Comparison of ENCODE assay signal across 1 cellular context in genomic region chr17:80660527-80661198, GRCh38.
TF ChIP-seq lines count a peak whose summit lies in the region.

No MANE protein-coding gene starts in this region.

TF ChIP-seq in H1, 55 proteins besides CTCF, POLR2A, EP300 and RAD21:
- no peak for TF ChIP-seq JUND (IDR thresholded peaks at IDR 0.05; ENCODE audit: low read length)
- no peak for TF ChIP-seq SUZ12 (IDR thresholded peaks at IDR 0.05; ENCODE audit: low read length)
- TF ChIP-seq FOSL1 (IDR thresholded peaks at IDR 0.05; ENCODE audit: insufficient read depth, low read depth, low read length): no peak
- no peak for TF ChIP-seq POU5F1 (IDR thresholded peaks at IDR 0.05; ENCODE audit: low read depth, low read length)
- no peak for TF ChIP-seq POLR2AphosphoS5 (IDR thresholded peaks at IDR 0.05; ENCODE audit: low read depth, low read length)
- no peak for TF ChIP-seq GTF2F1 (IDR thresholded peaks at IDR 0.05; ENCODE audit: borderline replicate concordance, low read depth, low read length)
- TF ChIP-seq CHD1 (IDR thresholded peaks at IDR 0.05; ENCODE audit: low read depth, low read length): no peak
- TF ChIP-seq TAF1 (IDR thresholded peaks at IDR 0.05; ENCODE audit: low read depth, low read length): no peak
- no peak for TF ChIP-seq ATF3 (IDR thresholded peaks at IDR 0.05; ENCODE audit: insufficient read depth, low read depth, low read length)
- TF ChIP-seq SIN3A (conservative IDR thresholded peaks at IDR 0.05 in 1 of 2, IDR thresholded peaks at IDR 0.05 in 1 of 2; ENCODE audit: low read depth in 1 of 2, low read length in 2 of 2): no peak
- TF ChIP-seq CHD2 (IDR thresholded peaks at IDR 0.05; ENCODE audit: low read length): no peak
- no peak for TF ChIP-seq RNF2 (IDR thresholded peaks at IDR 0.05; ENCODE audit: borderline replicate concordance, low read depth, low read length, missing control alignments, poor library complexity, severe bottlenecking)
